In the genomic region with DNA sequence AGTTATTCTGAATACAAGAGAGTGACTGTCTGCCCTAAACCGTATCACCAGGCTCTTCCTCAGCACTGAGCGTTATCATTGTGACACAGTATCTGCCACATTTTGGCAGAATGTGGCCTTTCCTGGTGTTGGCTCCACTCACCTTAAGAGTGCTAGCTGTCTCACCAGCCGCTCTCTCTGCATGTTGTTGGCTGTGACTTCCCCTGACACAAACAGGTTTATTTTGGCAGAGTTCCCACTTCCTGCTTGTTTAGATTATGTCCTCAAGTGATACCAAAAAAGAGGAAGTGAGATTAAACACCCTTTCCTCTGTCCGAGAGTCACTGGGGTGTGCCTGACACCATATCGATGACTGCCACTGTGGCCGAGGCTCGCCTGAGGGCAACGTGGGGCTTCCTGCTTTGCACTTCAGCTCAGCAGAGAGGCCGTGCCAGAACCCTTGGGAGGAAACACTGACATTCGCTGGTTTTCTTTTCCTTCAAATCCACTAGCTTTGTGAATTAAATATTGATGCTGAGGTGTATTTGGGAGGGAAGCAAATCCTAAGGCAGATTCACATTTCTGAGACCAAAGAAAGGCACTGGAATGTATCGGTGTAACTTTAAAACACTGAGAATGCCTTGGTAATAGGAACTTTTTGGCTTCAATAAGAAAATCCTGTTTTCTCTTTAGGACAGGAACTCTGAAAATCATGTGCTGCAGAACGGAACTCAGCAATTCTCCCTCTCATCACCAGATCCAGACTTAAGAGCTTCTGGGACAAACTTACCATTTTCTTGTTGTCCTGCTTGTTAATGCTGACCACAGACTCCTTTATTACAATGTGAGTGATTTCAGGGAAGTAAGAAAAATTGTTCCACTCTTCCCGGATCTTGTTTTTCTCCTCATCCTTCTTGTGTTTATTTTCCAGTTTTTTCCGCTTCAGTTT, we compare ENCODE assay signal across 9 cellular contexts.
DNase-seq lines count a peak whose midpoint lies in the region; ATAC-seq and TF ChIP-seq lines count a peak whose summit lies in the region.
"Had no signal": no experiment of that assay in that cellular context is flagged by ENCODE, and none has a peak within 500 bp of the region (broad histone marks: within the 10 kb centered on the region; RNA-seq: fewer than 3 reads in every experiment).

No MANE protein-coding gene starts in this region.

- ATAC-seq in GM19397 (IDR thresholded peaks at IDR 0.05; ENCODE audit: unreplicated experiment) (peak; percentile 99), HG03442 (IDR thresholded peaks at IDR 0.05; ENCODE audit: unreplicated experiment) (peak; percentile 99), omental fat pad (ENCODE audit: low FRiP score) (peak; percentile 60)

- TF ChIP-seq CTCF in colonic mucosa (IDR thresholded peaks at IDR 0.05), result no peak
- TF ChIP-seq CTCF in omental fat pad (IDR thresholded peaks at IDR 0.05), result no peak

- intact Hi-C loops in colonic mucosa (cut with DNase I), result no loop called here

- no peaks in the 10 kb centered on the region for H3K27me3 ChIP-seq in colonic mucosa
- H3K27me3 ChIP-seq: tibial nerve had no signal

- H3K4me3 ChIP-seq in colonic mucosa, result no peak overlapping the region
- H3K4me3 ChIP-seq: tibial nerve had no signal

- peaks cover 9% of the 10 kb centered on the region for H3K36me3 ChIP-seq in colonic mucosa

- H3K9ac ChIP-seq in colonic mucosa (ENCODE audit: low read depth in 2 of 2, low read length in 2 of 2), result no peak overlapping the region

- H3K9me3 ChIP-seq in colonic mucosa, result no peaks in the 10 kb centered on the region
- H3K9me3 ChIP-seq: tibial nerve had no signal

- peak; percentile 98 for DNase-seq in CD1c-positive myeloid dendritic cell (ENCODE audit: extremely low spot score)
- peak in 3 of 5 experiments; percentile 12 to 84 (median 78) for DNase-seq in T-helper 2 cell
- DNase-seq in colonic mucosa, result peak; percentile 55
- no peak for DNase-seq in omental fat pad (ENCODE audit: low spot score)
- DNase-seq in epidermal melanocyte (ENCODE audit: insufficient read length, low spot score), result no peak
- no peak for DNase-seq in COLO829 (ENCODE audit: low spot score)

- H3K27ac ChIP-seq in colonic mucosa, result peak overlapping the region; percentile 49

- H3K4me1 ChIP-seq in colonic mucosa, result no peaks in the 10 kb centered on the region

Comparison
In these comparisons a context has a peak if more than half of its experiments do, and no peak if none do; other contexts are left out.
1. DNase-seq: peak in CD1c-positive myeloid dendritic cell (single experiment), T-helper 2 cell (3 of 5) and colonic mucosa (single experiment); none in omental fat pad (single experiment), epidermal melanocyte (single experiment) and COLO829 (single experiment).
2. Peak in every context shown above with its lines, with median percentiles within 50 percentile points of each other: ATAC-seq.